8 cellular contexts compared by ENCODE assay signal in genomic region chr1:229272164-229273158, GRCh38. TPM values are rescaled to one million over a fixed set of nuclear protein-coding genes. Genes with fewer than 3 reads are reported as not detected.
DNase-seq lines count a peak whose midpoint lies in the region; ATAC-seq and TF ChIP-seq lines count a peak whose summit lies in the region.

No MANE protein-coding gene starts in this region.

- H3K27ac Mint-ChIP-seq in activated CD4-positive, alpha-beta T cell treated with anti-CD3 and anti-CD28 coated beads, Interleukin-2, amount 10 ng/mL, durations not matched to agents 7 days and 5 days, result peak overlapping the region; percentile 91
- peak overlapping the region; percentile 91 for H3K27ac Mint-ChIP-seq in stimulated activated effector memory CD8-positive, alpha-beta T cell treated with anti-CD3 and anti-CD28 coated beads, Interleukin-12 subunit alpha, Interleukin-12 subunit beta, amount 100 ng/mL, for 72 hours

- no peaks in the 10 kb centered on the region for H3K9me3 ChIP-seq in SU-DHL-6 (ENCODE audit: insufficient read depth, low read length)

- peaks cover 9% of the 10 kb centered on the region; the same call in 1 of the 2 replicates for H4K20me1 ChIP-seq in SU-DHL-6 (ENCODE audit: low read depth, low read length)

- H3K36me3 Mint-ChIP-seq in activated CD4-positive, alpha-beta T cell treated with anti-CD3 and anti-CD28 coated beads, Interleukin-2, amount 10 ng/mL, durations not matched to agents 7 days and 5 days (ENCODE audit: low read depth), result peaks cover 16% of the 10 kb centered on the region
- H3K36me3 Mint-ChIP-seq in stimulated activated effector memory CD8-positive, alpha-beta T cell treated with anti-CD3 and anti-CD28 coated beads, Interleukin-12 subunit alpha, Interleukin-12 subunit beta, amount 100 ng/mL, for 72 hours, result no peaks in the 10 kb centered on the region

- no peak overlapping the region for H2AFZ ChIP-seq in SU-DHL-6 (ENCODE audit: low read depth, low read length, severe bottlenecking)

- peak overlapping the region; percentile 79 for H3K9ac ChIP-seq in SU-DHL-6 (ENCODE audit: low read length)

- no peaks in the 10 kb centered on the region for H3K36me3 ChIP-seq in SU-DHL-6 (ENCODE audit: low read length)

- H3K9me3 Mint-ChIP-seq in activated CD4-positive, alpha-beta T cell treated with anti-CD3 and anti-CD28 coated beads, Interleukin-2, amount 10 ng/mL, durations not matched to agents 7 days and 5 days, result no peaks in the 10 kb centered on the region
- no peaks in the 10 kb centered on the region for H3K9me3 Mint-ChIP-seq in stimulated activated effector memory CD8-positive, alpha-beta T cell treated with anti-CD3 and anti-CD28 coated beads, Interleukin-12 subunit alpha, Interleukin-12 subunit beta, amount 100 ng/mL, for 72 hours

- no peaks in the 10 kb centered on the region for H3K27me3 ChIP-seq in SU-DHL-6 (ENCODE audit: low read length)

- DNase-seq in activated CD4-positive, alpha-beta T cell treated with anti-CD3 and anti-CD28 coated beads, Interleukin-2, amount 10 ng/mL, durations not matched to agents 7 days and 5 days, result no peak
- no peak for DNase-seq in activated CD4-positive, alpha-beta T cell treated with anti-CD3 and anti-CD28 coated beads, Interleukin-2, amount 50 U/mL, for 48 hours
- peak; percentile 18 to 55 for DNase-seq in foreskin fibroblast
- no peak for DNase-seq in stimulated activated effector memory CD8-positive, alpha-beta T cell treated with anti-CD3 and anti-CD28 coated beads, Interleukin-12 subunit alpha, Interleukin-12 subunit beta, amount 100 ng/mL, for 72 hours (ENCODE audit: low spot score in 2 of 2)
- DNase-seq in NCI-H2227 (lab: John Stamatoyannopoulos, UW; ENCODE audit: unreplicated experiment), result no peak
- DNase-seq in AG08396 (ENCODE audit: low spot score), result no peak

- peaks cover 27% of the 10 kb centered on the region for H3K4me1 Mint-ChIP-seq in activated CD4-positive, alpha-beta T cell treated with anti-CD3 and anti-CD28 coated beads, Interleukin-2, amount 10 ng/mL, durations not matched to agents 7 days and 5 days
- peaks cover 30% of the 10 kb centered on the region for H3K4me1 Mint-ChIP-seq in stimulated activated effector memory CD8-positive, alpha-beta T cell treated with anti-CD3 and anti-CD28 coated beads, Interleukin-12 subunit alpha, Interleukin-12 subunit beta, amount 100 ng/mL, for 72 hours

- no peaks in the 10 kb centered on the region for H3K27me3 Mint-ChIP-seq in activated CD4-positive, alpha-beta T cell treated with anti-CD3 and anti-CD28 coated beads, Interleukin-2, amount 10 ng/mL, durations not matched to agents 7 days and 5 days

- peak overlapping the region; percentile 90 for H3K4me2 ChIP-seq in SU-DHL-6 (ENCODE audit: low read depth, low read length, poor library complexity, severe bottlenecking)

- H3K4me3 ChIP-seq in SU-DHL-6 (ENCODE audit: insufficient read depth, low read length, poor library complexity, severe bottlenecking) (peak overlapping the region; percentile 96), foreskin fibroblast (ENCODE audit: low read depth in 1 of 2, low read length in 2 of 2) (peak overlapping the region; percentile 72 to 77)

- no peaks in the 10 kb centered on the region for H3K9me2 ChIP-seq in SU-DHL-6 (replicated peaks; ENCODE audit: insufficient read depth, low read length)

- POLR2A ChIA-PET in activated CD4-positive, alpha-beta T cell treated with anti-CD3 and anti-CD28 coated beads, Interleukin-2, amount 10 ng/mL, durations not matched to agents 7 days and 5 days (lab: Charles Lee), result no interaction called here

- no peak for ATAC-seq in stimulated activated effector memory CD8-positive, alpha-beta T cell treated with anti-CD3 and anti-CD28 coated beads, Interleukin-12 subunit alpha, Interleukin-12 subunit beta, amount 100 ng/mL, for 72 hours
- no peak for ATAC-seq in HG02885 (IDR thresholded peaks at IDR 0.05; ENCODE audit: poor library complexity, unreplicated experiment)

- CTCF ChIA-PET in activated CD4-positive, alpha-beta T cell treated with anti-CD3 and anti-CD28 coated beads, Interleukin-2, amount 10 ng/mL, durations not matched to agents 7 days and 5 days (lab: Charles Lee), result interaction anchor here (1.2 kb wide), 1 partner anchor 17 kb away, joined by 4 read pairs; no protein-coding TSS in a partner anchor

- H3F3A ChIP-seq in SU-DHL-6 (ENCODE audit: insufficient read depth), result no peaks in the 10 kb centered on the region

- no peak for TF ChIP-seq CTCF in SU-DHL-6 (IDR thresholded peaks at IDR 0.05; ENCODE audit: insufficient read depth, low read length, poor library complexity, severe bottlenecking)
- TF ChIP-seq CTCF in foreskin fibroblast (IDR thresholded peaks at IDR 0.05; ENCODE audit: low read depth, low read length), result no peak

- no peak overlapping the region for H3K27ac ChIP-seq in SU-DHL-6 (ENCODE audit: low read depth, low read length)

- peaks cover 50% of the 10 kb centered on the region for H3K79me2 ChIP-seq in SU-DHL-6 (ENCODE audit: insufficient read depth, low read length)

- H3K4me3 Mint-ChIP-seq in activated CD4-positive, alpha-beta T cell treated with anti-CD3 and anti-CD28 coated beads, Interleukin-2, amount 10 ng/mL, durations not matched to agents 7 days and 5 days, result peak overlapping the region; percentile 92
- peak overlapping the region; percentile 89 for H3K4me3 Mint-ChIP-seq in stimulated activated effector memory CD8-positive, alpha-beta T cell treated with anti-CD3 and anti-CD28 coated beads, Interleukin-12 subunit alpha, Interleukin-12 subunit beta, amount 100 ng/mL, for 72 hours

RNA-seq across cellular contexts. Expression of gene RAB4A, which starts 1.6 kb away (rescaled TPM):
- total RNA-seq in activated CD4-positive, alpha-beta T cell treated with anti-CD3 and anti-CD28 coated beads, Interleukin-2, amount 10 ng/mL, durations not matched to agents 7 days and 5 days, result 10 to 100 TPM; 35.5 to 41.0 TPM

Comparison
In these comparisons a context has a peak if more than half of its experiments do, and no peak if none do; other contexts are left out.
1. DNase-seq: peak in foreskin fibroblast (2 of 2); none in activated CD4-positive, alpha-beta T cell treated with anti-CD3 and anti-CD28 coated beads, Interleukin-2, amount 10 ng/mL, durations not matched to agents 7 days and 5 days (single experiment), activated CD4-positive, alpha-beta T cell treated with anti-CD3 and anti-CD28 coated beads, Interleukin-2, amount 50 U/mL, for 48 hours (0 of 2), stimulated activated effector memory CD8-positive, alpha-beta T cell treated with anti-CD3 and anti-CD28 coated beads, Interleukin-12 subunit alpha, Interleukin-12 subunit beta, amount 100 ng/mL, for 72 hours (0 of 2), NCI-H2227 (single experiment) and AG08396 (single experiment).